20 cellular contexts compared by ENCODE assay signal in genomic region chr4:15109583-15109982, GRCh38.
DNase-seq lines count a peak whose midpoint lies in the region; ATAC-seq and TF ChIP-seq lines count a peak whose summit lies in the region.
"Had no signal": no experiment of that assay in that cellular context is flagged by ENCODE, and none has a peak within 500 bp of the region (broad histone marks: within the 10 kb centered on the region; RNA-seq: fewer than 3 reads in every experiment).

No MANE protein-coding gene starts in this region.

- H3K9ac ChIP-seq in HCT116 (ENCODE audit: low read length) (no peak overlapping the region), liver (ENCODE audit: low read depth in 1 of 2, low read length in 2 of 2) (peak overlapping the region in 1 of 2 donors; percentile 31)
- H3K9ac ChIP-seq: BLaER1 treated with 17β-estradiol and CSF1 and Interleukin-3, amounts not matched to agents 10 nM and 100 nM had no signal

- no peaks in the 10 kb centered on the region for H3K79me2 ChIP-seq in HCT116 (ENCODE audit: insufficient read depth, low read length)
- H3K79me2 ChIP-seq in hepatocyte = no peaks in the 10 kb centered on the region

- H3K4me2 ChIP-seq in HCT116 (ENCODE audit: low read length) (peak overlapping the region; percentile 53; the same call in 1 of the 2 replicates), hepatocyte (peak overlapping the region; percentile 16)
- H3K4me2 ChIP-seq: BLaER1 treated with 17β-estradiol and CSF1 and Interleukin-3, amounts not matched to agents 10 nM and 100 nM had no signal

- DNase-seq in HCT116 (ENCODE audit: low read depth, low spot score) (no peak), hepatocyte (ENCODE audit: low spot score) (peak; percentile 33), CD1c-positive myeloid dendritic cell (ENCODE audit: extremely low spot score) (no peak), medulla oblongata (ENCODE audit: extremely low spot score) (no peak), tibial nerve (ENCODE audit: low spot score in 2 of 2) (no peak)
- DNase-seq: AML-193; BE2C; Calu3; CD4-positive, alpha-beta memory T cell; COR-L47; DMS53; DMS79 treated with DMSO at 0.1 percent for 48 hours; GF-D8; GOT3 had no signal

- POLR2A ChIA-PET in HCT116 (lab: Charles Lee) = no interaction called here

- ATAC-seq in HCT116 = no peak
- ATAC-seq in GM18861 (IDR thresholded peaks at IDR 0.05; ENCODE audit: unreplicated experiment) = no peak

- no peaks in the 10 kb centered on the region for H3K27me3 ChIP-seq in HCT116 (ENCODE audit: insufficient read depth, low read length)
- no peaks in the 10 kb centered on the region for H3K27me3 ChIP-seq in hepatocyte
- no peaks in the 10 kb centered on the region for H3K27me3 ChIP-seq in liver (ENCODE audit: control insufficient read depth in 4 of 4, insufficient read depth in 4 of 4, low read length in 3 of 4)
- H3K27me3 ChIP-seq in neutrophil = no peaks in the 10 kb centered on the region
- no peaks in the 10 kb centered on the region for H3K27me3 ChIP-seq in tibial nerve
- H3K27me3 ChIP-seq: BE2C; BLaER1 treated with 17β-estradiol and CSF1 and Interleukin-3, amounts not matched to agents 10 nM and 100 nM had no signal

- TF ChIP-seq POLR2A in HCT116 (IDR thresholded peaks at IDR 0.05; ENCODE audit: borderline replicate concordance, extremely low read depth, insufficient read depth, insufficient read length) = no peak
- TF ChIP-seq POLR2A in tibial nerve (IDR thresholded peaks at IDR 0.05) = no peak

- H2AFZ ChIP-seq in HCT116 (ENCODE audit: low read depth, low read length, poor library complexity, severe bottlenecking) (no peak overlapping the region), hepatocyte (no peak overlapping the region)

- CTCF ChIA-PET in HCT116 (lab: Charles Lee) = no interaction called here

- no peak for TF ChIP-seq EP300 in tibial nerve (IDR thresholded peaks at IDR 0.05)

- H3K9me3 ChIP-seq in HCT116 (ENCODE audit: control insufficient read depth in 1 of 2, insufficient read depth in 1 of 2, low read depth in 1 of 2, low read length in 2 of 2) = no peaks in the 10 kb centered on the region
- no peaks in the 10 kb centered on the region for H3K9me3 ChIP-seq in hepatocyte (ENCODE audit: low read depth)
- H3K9me3 ChIP-seq in liver (ENCODE audit: control insufficient read depth in 4 of 4, low read length in 3 of 4) = no peaks in the 10 kb centered on the region
- H3K9me3 ChIP-seq in neutrophil = no peaks in the 10 kb centered on the region
- H3K9me3 ChIP-seq in tibial nerve = no peaks in the 10 kb centered on the region
- H3K9me3 ChIP-seq: BE2C; BLaER1 treated with 17β-estradiol and CSF1 and Interleukin-3, amounts not matched to agents 10 nM and 100 nM; HAP-1 had no signal

- intact Hi-C loops in HCT116 (cut with micrococcal nuclease) = no loop called here

- BruUV-seq in HCT116 (replicated peaks; lab: Mats Ljungman, UMichigan) = no TSS peak

- H3K4me3 ChIP-seq in HCT116 (replicated peaks in 1 of 2; ENCODE audit: low read depth in 1 of 2, low read length in 2 of 2) (no peak overlapping the region), hepatocyte (no peak overlapping the region), liver (ENCODE audit: low read depth in 1 of 3, low read length in 3 of 3) (no peak overlapping the region), neutrophil (ENCODE audit: low read depth in 1 of 2, low read length in 1 of 2) (no peak overlapping the region), tibial nerve (no peak overlapping the region)
- H3K4me3 ChIP-seq: BLaER1 treated with 17β-estradiol and CSF1 and Interleukin-3, amounts not matched to agents 10 nM and 100 nM; HAP-1 had no signal

- no peaks in the 10 kb centered on the region for H3K9me2 ChIP-seq in HCT116 (ENCODE audit: insufficient read depth)
- no peaks in the 10 kb centered on the region for H3K9me2 ChIP-seq in hepatocyte (replicated peaks; ENCODE audit: insufficient read depth)

- no peaks in the 10 kb centered on the region for H4K20me1 ChIP-seq in HCT116 (ENCODE audit: insufficient read depth)
- no peaks in the 10 kb centered on the region for H4K20me1 ChIP-seq in hepatocyte (ENCODE audit: insufficient read depth, poor library complexity, severe bottlenecking)
- H4K20me1 ChIP-seq: BLaER1 treated with 17β-estradiol and CSF1 and Interleukin-3, amounts not matched to agents 10 nM and 100 nM had no signal

- TF ChIP-seq CTCF in HCT116 (IDR thresholded peaks at IDR 0.05 in 2 of 3, conservative IDR thresholded peaks at IDR 0.05 in 1 of 3; ENCODE audit: borderline replicate concordance in 1 of 3, insufficient read depth in 1 of 3, low read depth in 2 of 3, low read length in 2 of 3) = no peak
- TF ChIP-seq CTCF in hepatocyte (IDR thresholded peaks at IDR 0.05; ENCODE audit: poor library complexity) = no peak
- no peak for TF ChIP-seq CTCF in liver (IDR thresholded peaks at IDR 0.05; ENCODE audit: low read depth, low read length, missing input control)
- no peak for TF ChIP-seq CTCF in neutrophil (IDR thresholded peaks at IDR 0.05)
- no peak for TF ChIP-seq CTCF in tibial nerve (IDR thresholded peaks at IDR 0.05)

- TF ChIP-seq RAD21 in HCT116 (IDR thresholded peaks at IDR 0.05; ENCODE audit: low read depth) (no peak), liver (IDR thresholded peaks at IDR 0.05) (no peak)

- H3K36me3 ChIP-seq in HCT116 (ENCODE audit: control insufficient read depth in 1 of 2, insufficient read depth in 2 of 2, low read length in 2 of 2) (no peaks in the 10 kb centered on the region), hepatocyte (replicated peaks; ENCODE audit: insufficient read depth, low read depth) (no peaks in the 10 kb centered on the region), liver (ENCODE audit: control insufficient read depth in 4 of 4, insufficient read depth in 3 of 4, low read depth in 1 of 4, low read length in 3 of 4) (no peaks in the 10 kb centered on the region), neutrophil (no peaks in the 10 kb centered on the region), tibial nerve (no peaks in the 10 kb centered on the region)
- H3K36me3 ChIP-seq: BE2C; BLaER1 treated with 17β-estradiol and CSF1 and Interleukin-3, amounts not matched to agents 10 nM and 100 nM; HAP-1 had no signal

- H3K27ac ChIP-seq in HCT116 (ENCODE audit: low read depth, low read length) (no peak overlapping the region), hepatocyte (peak overlapping the region; percentile 87), liver (ENCODE audit: low read depth in 1 of 2, low read length in 2 of 2) (peak overlapping the region; percentile 26 to 39), neutrophil (peak overlapping the region; percentile 42), tibial nerve (no peak overlapping the region)
- H3K27ac ChIP-seq: 22Rv1; BLaER1 treated with 17β-estradiol and CSF1 and Interleukin-3, amounts not matched to agents 10 nM and 100 nM had no signal

- H3K4me1 ChIP-seq in HCT116 (ENCODE audit: control insufficient read depth in 1 of 2, insufficient read depth in 2 of 2, low read length in 2 of 2) = peaks cover 8 to 14% of the 10 kb centered on the region in 2 experiments; a peak in 3 of 4 replicates
- H3K4me1 ChIP-seq in hepatocyte (ENCODE audit: insufficient read depth) = peaks cover 5% of the 10 kb centered on the region
- peaks cover 0 to 10% (median 3%) of the 10 kb centered on the region in 4 donors for H3K4me1 ChIP-seq in liver (ENCODE audit: control insufficient read depth in 4 of 4, insufficient read depth in 4 of 4, low read length in 3 of 4)
- peaks cover 16 to 21% of the 10 kb centered on the region in 2 experiments for H3K4me1 ChIP-seq in neutrophil (ENCODE audit: control insufficient read depth in 1 of 2, insufficient read depth in 1 of 2, low read depth in 1 of 2, low read length in 1 of 2)
- H3K4me1 ChIP-seq in tibial nerve = no peaks in the 10 kb centered on the region
- H3K4me1 ChIP-seq: BE2C, HAP-1 had no signal

- RAD21 ChIA-PET in HCT116 (lab: Charles Lee; ENCODE audit: low non-redundant PET in 1 of 2, low total read pairs in 2 of 2, uncharacterized antibody in 2 of 2, unreplicated experiment in 2 of 2) = no interaction called here

TF ChIP-seq in HCT116, 20 proteins besides CTCF, POLR2A, EP300 and RAD21:
- TF ChIP-seq EZH2phosphoT487 (IDR thresholded peaks at IDR 0.05; ENCODE audit: borderline replicate concordance) = no peak

TF ChIP-seq in liver, 16 proteins besides CTCF, POLR2A, EP300 and RAD21:
- peak in 1 of 2 donors; percentile 20 for TF ChIP-seq HNF4A (conservative IDR thresholded peaks at IDR 0.05)
- no peak for TF ChIP-seq REST (IDR thresholded peaks at IDR 0.05)
- TF ChIP-seq EGR1 (IDR thresholded peaks at IDR 0.05; ENCODE audit: low read depth in 2 of 2) = no peak
- TF ChIP-seq HNF4G (IDR thresholded peaks at IDR 0.05) = no peak

Comparison
In these comparisons a context has a peak if more than half of its experiments do, and no peak if none do; other contexts are left out.
1. H3K27ac ChIP-seq: peak in hepatocyte (single experiment), liver (2 of 2) and neutrophil (single experiment); none in HCT116 (single experiment) and tibial nerve (0 of 4).